8 cellular contexts compared by ENCODE assay signal in genomic region chr10:71849461-71849908, GRCh38. TPM values are rescaled to one million over a fixed set of nuclear protein-coding genes. Genes with fewer than 3 reads are reported as not detected.
DNase-seq lines count a peak whose midpoint lies in the region; TF ChIP-seq lines count a peak whose summit lies in the region.

No MANE protein-coding gene starts in this region.

- H2AFZ ChIP-seq in Karpas-422 (ENCODE audit: low read length) (no peak overlapping the region), neural cell (ENCODE audit: low read depth, low read length) (no peak overlapping the region)

- no peak overlapping the region for H3K9ac ChIP-seq in Karpas-422 (ENCODE audit: low read length)
- peak overlapping the region; percentile 98 for H3K9ac ChIP-seq in neural cell (ENCODE audit: low read length)

- no peaks in the 10 kb centered on the region; the same call in 1 of the 2 replicates for H3K79me2 ChIP-seq in Karpas-422 (ENCODE audit: low read length)
- H3K79me2 ChIP-seq in neural cell (replicated peaks; ENCODE audit: insufficient read depth, low read length) = peaks cover 65% of the 10 kb centered on the region

- H3K4me1 ChIP-seq in Karpas-422 (ENCODE audit: low read length) (peaks cover 24% of the 10 kb centered on the region), ectodermal cell (ENCODE audit: control insufficient read depth, insufficient read depth, low read length) (peaks cover 14% of the 10 kb centered on the region)

- peaks cover 3% of the 10 kb centered on the region for H3F3A ChIP-seq in neural cell (ENCODE audit: insufficient read depth, low read length, poor library complexity, severe bottlenecking)

- no peak for TF ChIP-seq RAD21 in neural cell (conservative IDR thresholded peaks at IDR 0.05)

- H3K27ac ChIP-seq in Karpas-422 (ENCODE audit: low read length) (no peak overlapping the region), ectodermal cell (ENCODE audit: insufficient read depth, low read depth, low read length, poor library complexity, severe bottlenecking) (no peak overlapping the region), neural cell (ENCODE audit: low read length) (peak overlapping the region; percentile 98), WERI-Rb-1 (no peak overlapping the region)

- H3K9me2 ChIP-seq in Karpas-422 (replicated peaks; ENCODE audit: insufficient read depth, low read length) (no peaks in the 10 kb centered on the region), neural cell (ENCODE audit: insufficient read depth, low read length) (no peaks in the 10 kb centered on the region)

- 91 to 92% methylated on average over 17 of the region's 17 CpGs for WGBS in ectodermal cell, 2 experiments

- H3K9me3 ChIP-seq in Karpas-422 (ENCODE audit: low read length) (no peaks in the 10 kb centered on the region), ectodermal cell (ENCODE audit: control insufficient read depth, low read length) (no peaks in the 10 kb centered on the region), neural cell (ENCODE audit: low read length) (no peaks in the 10 kb centered on the region), WERI-Rb-1 (ENCODE audit: severe bottlenecking) (no peaks in the 10 kb centered on the region)

- DNase-seq in BJ (ENCODE audit: low read depth) (no peak), Karpas-422 (no peak), WERI-Rb-1 (no peak), KG1 (lab: John Stamatoyannopoulos, UW) (no peak), T1000 (lab: John Stamatoyannopoulos, UW) (no peak), NOMO-1 treated with DMSO at 0.1 percent for 48 hours (lab: John Stamatoyannopoulos, UW; ENCODE audit: unreplicated experiment) (no peak)

- POLR2A ChIA-PET in BJ (lab: Charles Lee) = interaction anchor here (0.7 to 1.1 kb wide), 2 partner anchors 10 to 11 kb away, joined by 3 read pairs; no protein-coding TSS in a partner anchor

- TF ChIP-seq CTCF in BJ (IDR thresholded peaks at IDR 0.05; ENCODE audit: insufficient read depth, low read depth, low read length) = no peak
- no peak for TF ChIP-seq CTCF in neural cell (IDR thresholded peaks at IDR 0.05; ENCODE audit: poor library complexity, severe bottlenecking)
- TF ChIP-seq CTCF in WERI-Rb-1 (IDR thresholded peaks at IDR 0.05; ENCODE audit: low read depth, low read length) = no peak

- H3K4me3 ChIP-seq in BJ (ENCODE audit: low read depth, low read length) = peak overlapping the region; percentile 96
- H3K4me3 ChIP-seq in Karpas-422 (ENCODE audit: low read length) = no peak overlapping the region
- H3K4me3 ChIP-seq in ectodermal cell (ENCODE audit: insufficient read depth, low read depth, low read length) = peak overlapping the region; percentile 98
- peak overlapping the region; percentile 100 for H3K4me3 ChIP-seq in neural cell (ENCODE audit: low read length)
- no peak overlapping the region for H3K4me3 ChIP-seq in WERI-Rb-1 (ENCODE audit: low read depth, low read length)

- H3K36me3 ChIP-seq in BJ (ENCODE audit: control insufficient read depth, insufficient read depth, low read length) (no peaks in the 10 kb centered on the region), Karpas-422 (ENCODE audit: insufficient read depth, low read length) (no peaks in the 10 kb centered on the region), ectodermal cell (ENCODE audit: control insufficient read depth, insufficient read depth, low read length) (no peaks in the 10 kb centered on the region), neural cell (ENCODE audit: insufficient read depth, low read length) (no peaks in the 10 kb centered on the region), WERI-Rb-1 (peaks cover 18% of the 10 kb centered on the region)

- no peak for TF ChIP-seq EP300 in neural cell (conservative IDR thresholded peaks at IDR 0.05; ENCODE audit: poor library complexity, severe bottlenecking)

- H3K4me2 ChIP-seq in Karpas-422 (ENCODE audit: low read depth, low read length, poor library complexity, severe bottlenecking) (peak overlapping the region; percentile 92), neural cell (ENCODE audit: low read length) (peak overlapping the region; percentile 86)

- no peaks in the 10 kb centered on the region for H3K27me3 ChIP-seq in BJ (ENCODE audit: control insufficient read depth, insufficient read depth, low read length)
- no peaks in the 10 kb centered on the region for H3K27me3 ChIP-seq in Karpas-422 (ENCODE audit: low read length)
- H3K27me3 ChIP-seq in ectodermal cell (ENCODE audit: control insufficient read depth, insufficient read depth, low read length, poor library complexity, severe bottlenecking) = no peaks in the 10 kb centered on the region
- no peaks in the 10 kb centered on the region for H3K27me3 ChIP-seq in neural cell (ENCODE audit: insufficient read depth, low read depth, low read length)
- no peaks in the 10 kb centered on the region for H3K27me3 ChIP-seq in WERI-Rb-1 (ENCODE audit: insufficient read depth, low read depth, severe bottlenecking)

- H4K20me1 ChIP-seq in Karpas-422 (ENCODE audit: insufficient read depth, low read depth, low read length) (peaks cover 45% of the 10 kb centered on the region), neural cell (ENCODE audit: insufficient read depth) (peaks cover 6% of the 10 kb centered on the region)

- CTCF ChIA-PET in BJ (lab: Yijun Ruan, JAX) = interaction anchor here (1.1 to 1.9 kb wide), 4 partner anchors 10 to 77 kb away, joined by 3 to 6 read pairs (median 4); no protein-coding TSS in a partner anchor

TF ChIP-seq in neural cell, 6 proteins besides CTCF, POLR2A, EP300 and RAD21:
- TF ChIP-seq EZH2 (IDR thresholded peaks at IDR 0.05; ENCODE audit: borderline replicate concordance, insufficient read depth, low read length, poor library complexity, severe bottlenecking) = no peak
- no peak for TF ChIP-seq TAF1 (IDR thresholded peaks at IDR 0.05; ENCODE audit: low read depth)
- TF ChIP-seq, protein P1, sequence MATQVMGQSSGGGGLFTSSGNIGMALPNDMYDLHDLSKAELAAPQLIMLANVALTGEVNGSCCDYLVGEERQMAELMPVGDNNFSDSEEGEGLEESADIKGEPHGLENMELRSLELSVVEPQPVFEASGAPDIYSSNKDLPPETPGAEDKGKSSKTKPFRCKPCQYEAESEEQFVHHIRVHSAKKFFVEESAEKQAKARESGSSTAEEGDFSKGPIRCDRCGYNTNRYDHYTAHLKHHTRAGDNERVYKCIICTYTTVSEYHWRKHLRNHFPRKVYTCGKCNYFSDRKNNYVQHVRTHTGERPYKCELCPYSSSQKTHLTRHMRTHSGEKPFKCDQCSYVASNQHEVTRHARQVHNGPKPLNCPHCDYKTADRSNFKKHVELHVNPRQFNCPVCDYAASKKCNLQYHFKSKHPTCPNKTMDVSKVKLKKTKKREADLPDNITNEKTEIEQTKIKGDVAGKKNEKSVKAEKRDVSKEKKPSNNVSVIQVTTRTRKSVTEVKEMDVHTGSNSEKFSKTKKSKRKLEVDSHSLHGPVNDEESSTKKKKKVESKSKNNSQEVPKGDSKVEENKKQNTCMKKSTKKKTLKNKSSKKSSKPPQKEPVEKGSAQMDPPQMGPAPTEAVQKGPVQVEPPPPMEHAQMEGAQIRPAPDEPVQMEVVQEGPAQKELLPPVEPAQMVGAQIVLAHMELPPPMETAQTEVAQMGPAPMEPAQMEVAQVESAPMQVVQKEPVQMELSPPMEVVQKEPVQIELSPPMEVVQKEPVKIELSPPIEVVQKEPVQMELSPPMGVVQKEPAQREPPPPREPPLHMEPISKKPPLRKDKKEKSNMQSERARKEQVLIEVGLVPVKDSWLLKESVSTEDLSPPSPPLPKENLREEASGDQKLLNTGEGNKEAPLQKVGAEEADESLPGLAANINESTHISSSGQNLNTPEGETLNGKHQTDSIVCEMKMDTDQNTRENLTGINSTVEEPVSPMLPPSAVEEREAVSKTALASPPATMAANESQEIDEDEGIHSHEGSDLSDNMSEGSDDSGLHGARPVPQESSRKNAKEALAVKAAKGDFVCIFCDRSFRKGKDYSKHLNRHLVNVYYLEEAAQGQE (IDR thresholded peaks at IDR 0.05; ENCODE audit: borderline replicate concordance) = no peak
TF ChIP-seq in neural cell: peak in this region for 0.

RNA-seq across cellular contexts. Expression of gene PSAP, which starts 1.6 kb away (rescaled TPM):
- 1,482 and 1,979 TPM in 2 replicates for polyA plus RNA-seq in BJ (2011; rRNA removed)
- polyA minus RNA-seq in BJ (2011; rRNA and poly(A)+ RNA removed) = 206 and 320 TPM in 2 replicates
- 114 and 201 TPM in 2 replicates for total RNA-seq in Karpas-422 (2014; rRNA removed; shearing (Covaris generic); ENCODE audit: low replicate concordance)
- polyA plus RNA-seq in ectodermal cell (2013, experiment 1 of 4) = 708 TPM
- polyA plus RNA-seq in ectodermal cell (2013, experiment 2 of 4) = 724 TPM
- 551 TPM for polyA plus RNA-seq in ectodermal cell (2013, experiment 3 of 4)
- polyA plus RNA-seq in ectodermal cell (2013, experiment 4 of 4) = 643 TPM
- 651 and 700 TPM in 2 replicates for polyA plus RNA-seq in neural cell
- 597 and 644 TPM in 2 replicates for polyA minus RNA-seq in neural cell

Comparison
In these comparisons a context has a peak if more than half of its experiments do, and no peak if none do; other contexts are left out.
1. H3K4me3 ChIP-seq: peak in BJ (single experiment), ectodermal cell (single experiment) and neural cell (single experiment); none in Karpas-422 (single experiment) and WERI-Rb-1 (single experiment).